ENCODE assay signal across 9 cellular contexts in genomic region chr15:95326689-95327525, GRCh38.
DNase-seq lines count a peak whose midpoint lies in the region; ATAC-seq and TF ChIP-seq lines count a peak whose summit lies in the region.
"Had no signal": no experiment of that assay in that cellular context is flagged by ENCODE, and none has a peak within 500 bp of the region (broad histone marks: within the 10 kb centered on the region; RNA-seq: fewer than 3 reads in every experiment).

No MANE protein-coding gene starts in this region.

- H3K4me3 ChIP-seq in GM08714 (ENCODE audit: low read length) (peak overlapping the region; percentile 33; the same call in 1 of the 2 replicates), right cardiac atrium (ENCODE audit: low read length) (peak overlapping the region; percentile 41), PC-3 (ENCODE audit: low read length) (no peak overlapping the region)

- POLR2A ChIA-PET in PC-3 (lab: Charles Lee; ENCODE audit: unreplicated experiment): no interaction called here

- H3K27ac ChIP-seq in angular gyrus (ENCODE audit: low read depth, low read length): peak overlapping the region; percentile 7
- H3K27ac ChIP-seq in right cardiac atrium (ENCODE audit: low read length): peak overlapping the region; percentile 73
- H3K27ac ChIP-seq in PC-3 (ENCODE audit: low read length): no peak overlapping the region

- no peaks in the 10 kb centered on the region for H3K36me3 ChIP-seq in PC-3 (ENCODE audit: low read depth, low read length)

- H3K27me3 Mint-ChIP-seq in progenitor cell of endocrine pancreas: peaks cover 42% of the 10 kb centered on the region

- no TSS peak for BruUV-seq in PC-3 (replicated peaks; lab: Mats Ljungman, UMichigan)

- CTCF ChIA-PET in PC-3 (lab: Charles Lee): interaction anchor here (0.8 kb wide), 1 partner anchor 64 kb away, joined by 3 read pairs; no protein-coding TSS in a partner anchor

- H3K9ac ChIP-seq in PC-3 (ENCODE audit: low read length): no peak overlapping the region

- H4K20me1 ChIP-seq in PC-3 (ENCODE audit: low read length): no peaks in the 10 kb centered on the region

- no peak overlapping the region for H2AFZ ChIP-seq in PC-3 (ENCODE audit: low read length)

- no peaks in the 10 kb centered on the region for H3K9me3 ChIP-seq in right cardiac atrium (ENCODE audit: control insufficient read depth, low read length)
- no peaks in the 10 kb centered on the region for H3K9me3 ChIP-seq in PC-3 (ENCODE audit: low read length)

- peak overlapping the region; percentile 66 for H3K4me3 Mint-ChIP-seq in progenitor cell of endocrine pancreas (ENCODE audit: low read depth)

- intact Hi-C loops in right cardiac atrium (cut with DNase I) (loop anchor here in 1 of 4 donors (10.0 kb wide), 1 partner anchor 128 kb away; no protein-coding TSS in a partner anchor), left colon (cut with DNase I, micrococcal nuclease) (no loop called here), PC-3 (cut with micrococcal nuclease) (loop anchor here (10.0 kb wide), 1 partner anchor 228 kb away; no protein-coding TSS in a partner anchor)

- H3K79me2 ChIP-seq in PC-3 (ENCODE audit: low read length): no peaks in the 10 kb centered on the region

- DNase-seq in right cardiac atrium: peak; percentile 42 to 81 (median 68)
- DNase-seq in progenitor cell of endocrine pancreas (ENCODE audit: low spot score, unreplicated experiment): peak; percentile 26
- DNase-seq in left colon: no peak
- no peak for DNase-seq in PC-3
- DNase-seq in OCI-M1 (lab: John Stamatoyannopoulos, UW): no peak
- no peak for DNase-seq in GM19238 (ENCODE audit: insufficient read length, low spot score)

- H3K4me2 ChIP-seq in PC-3 (ENCODE audit: low read length): no peak overlapping the region

- no peaks in the 10 kb centered on the region for H3K9me2 ChIP-seq in PC-3 (replicated peaks; ENCODE audit: low read length)

- no peaks in the 10 kb centered on the region for H3K36me3 Mint-ChIP-seq in progenitor cell of endocrine pancreas (ENCODE audit: insufficient read depth)
- H3K36me3 Mint-ChIP-seq: activated naive CD4-positive, alpha-beta T cell treated with anti-CD3 and anti-CD28 coated beads, Interleukin-2, amount 50 U/mL, for 72 hours had no signal

- H3K4me1 Mint-ChIP-seq in progenitor cell of endocrine pancreas (ENCODE audit: low read depth): peaks cover 15% of the 10 kb centered on the region

- H3K4me1 ChIP-seq in right cardiac atrium (ENCODE audit: control insufficient read depth, insufficient read depth, low read length): no peaks in the 10 kb centered on the region
- peaks cover 30% of the 10 kb centered on the region for H3K4me1 ChIP-seq in PC-3 (ENCODE audit: insufficient read depth, low read length)

- H3K27ac Mint-ChIP-seq in progenitor cell of endocrine pancreas: peak overlapping the region; percentile 77
- H3K27ac Mint-ChIP-seq: activated naive CD4-positive, alpha-beta T cell treated with anti-CD3 and anti-CD28 coated beads, Interleukin-2, amount 50 U/mL, for 72 hours had no signal

- TF ChIP-seq CTCF in progenitor cell of endocrine pancreas (IDR thresholded peaks at IDR 0.05; ENCODE audit: unreplicated experiment) (no peak), PC-3 (conservative IDR thresholded peaks at IDR 0.05; ENCODE audit: low read depth, low read length) (no peak)

- H3K9me3 Mint-ChIP-seq in progenitor cell of endocrine pancreas (ENCODE audit: low read depth): no peaks in the 10 kb centered on the region
- H3K9me3 Mint-ChIP-seq: activated naive CD4-positive, alpha-beta T cell treated with anti-CD3 and anti-CD28 coated beads, Interleukin-2, amount 50 U/mL, for 72 hours had no signal

- ATAC-seq in right cardiac atrium (peak; percentile 77 to 87), left colon (no peak), PC-3 (no peak)
- ATAC-seq: activated naive CD4-positive, alpha-beta T cell treated with anti-CD3 and anti-CD28 coated beads, Interleukin-2, amount 50 U/mL, for 72 hours had no signal

- WGBS in right cardiac atrium: 4% methylated on average over 66 of the region's 66 CpGs

- no peaks in the 10 kb centered on the region for H3K27me3 ChIP-seq in right cardiac atrium (ENCODE audit: control insufficient read depth, insufficient read depth)
- no peaks in the 10 kb centered on the region for H3K27me3 ChIP-seq in PC-3 (ENCODE audit: low read length)

- no peaks in the 10 kb centered on the region for H3F3A ChIP-seq in PC-3 (ENCODE audit: low read length, unreplicated experiment)

Comparison
In these comparisons a context has a peak if more than half of its experiments do, and no peak if none do; other contexts are left out.
1. ATAC-seq: peak in right cardiac atrium (2 of 2); none in left colon (single experiment) and PC-3 (single experiment).
2. DNase-seq: peak in right cardiac atrium (3 of 3) and progenitor cell of endocrine pancreas (single experiment); none in left colon (0 of 2), PC-3 (single experiment), OCI-M1 (single experiment) and GM19238 (single experiment).